In the genomic region with DNA sequence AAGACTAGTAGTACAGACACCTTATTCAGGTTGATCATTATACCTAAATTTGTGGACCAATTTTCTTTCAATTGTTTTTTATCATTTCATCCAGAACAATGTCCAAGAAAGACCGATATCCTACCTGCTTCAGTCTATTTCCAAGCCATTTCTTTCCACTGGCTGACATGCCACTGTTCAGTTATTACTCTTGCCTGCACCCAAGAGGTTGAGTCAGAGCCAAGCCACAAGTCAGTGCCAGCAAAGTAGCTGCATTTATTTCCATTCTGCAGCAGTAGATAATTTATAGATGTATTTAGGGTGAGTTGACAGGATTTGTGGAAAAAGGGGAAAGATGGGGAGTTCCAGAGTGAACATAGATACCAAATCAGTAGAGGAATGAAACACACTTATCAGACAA, we compare ENCODE assay signal across 17 cellular contexts. TPM values are rescaled to one million over a fixed set of nuclear protein-coding genes. Genes with fewer than 3 reads are reported as not detected.
"Had no signal": no experiment of that assay in that cellular context is flagged by ENCODE, and none has a peak within 500 bp of the region (broad histone marks: within the 10 kb centered on the region; RNA-seq: fewer than 3 reads in every experiment).

No MANE protein-coding gene starts in this region.

- H3K4me1 Mint-ChIP-seq: activated naive CD4-positive, alpha-beta T cell treated with anti-CD3 and anti-CD28 coated beads, Interleukin-2, amount 10 ng/mL, durations not matched to agents 7 days and 5 days; endodermal cell had no signal

- H3K27ac Mint-ChIP-seq: activated CD8-positive, alpha-beta T cell treated with anti-CD3 and anti-CD28 coated beads, Interleukin-2, amount 10 ng/mL, durations not matched to agents 7 days and 5 days; activated naive CD4-positive, alpha-beta T cell treated with anti-CD3 and anti-CD28 coated beads, Interleukin-2, amount 10 ng/mL, durations not matched to agents 7 days and 5 days; endodermal cell; stimulated activated naive B cell treated with anti-CD40 and anti-IgM and Interleukin-4, amounts not matched to agents 10 μg/mL and 1 μg/mL and 100 μg/mL, for 72 hours had no signal

- DNase-seq: activated CD8-positive, alpha-beta T cell treated with anti-CD3 and anti-CD28 coated beads, Interleukin-2, amount 10 ng/mL, durations not matched to agents 7 days and 5 days; activated effector memory CD4-positive, alpha-beta T cell treated with Interleukin-2 at 50 U/mL for 16 hours; activated naive CD4-positive, alpha-beta T cell treated with anti-CD3 and anti-CD28 coated beads, Interleukin-2, amount 10 ng/mL, durations not matched to agents 7 days and 5 days; activated T-cell treated with anti-CD3 and anti-CD28 coated beads, Interleukin-2, amount 50 U/mL, for 4 hours; endodermal cell; erythroblast; kidney; midbrain; occipital lobe; posterior cingulate gyrus; retina; stimulated activated naive B cell treated with anti-CD40 and anti-IgM and Interleukin-4, amounts not matched to agents 10 μg/mL and 1 μg/mL and 100 μg/mL, for 72 hours had no signal

- FAIRE-seq: frontal cortex, kidney had no signal

- H3K9me3 Mint-ChIP-seq: activated naive CD4-positive, alpha-beta T cell treated with anti-CD3 and anti-CD28 coated beads, Interleukin-2, amount 10 ng/mL, durations not matched to agents 7 days and 5 days; activated T-cell treated with anti-CD3 and anti-CD28 coated beads, Interleukin-2, amount 50 U/mL, for 4 hours; endodermal cell; stimulated activated naive B cell treated with anti-CD40 and anti-IgM and Interleukin-4, amounts not matched to agents 10 μg/mL and 1 μg/mL and 100 μg/mL, for 72 hours had no signal

- H3K4me1 ChIP-seq: adrenal gland, thyroid gland had no signal

- H3K27me3 Mint-ChIP-seq: activated naive CD4-positive, alpha-beta T cell treated with anti-CD3 and anti-CD28 coated beads, Interleukin-2, amount 10 ng/mL, durations not matched to agents 7 days and 5 days; stimulated activated naive B cell treated with anti-CD40 and anti-IgM and Interleukin-4, amounts not matched to agents 10 μg/mL and 1 μg/mL and 100 μg/mL, for 72 hours had no signal

- H3K36me3 ChIP-seq: adrenal gland, cardiac muscle cell, thyroid gland had no signal

- H3K27ac ChIP-seq: adrenal gland, cardiac muscle cell, thyroid gland had no signal

- H3K36me3 Mint-ChIP-seq: activated naive CD4-positive, alpha-beta T cell treated with anti-CD3 and anti-CD28 coated beads, Interleukin-2, amount 10 ng/mL, durations not matched to agents 7 days and 5 days; stimulated activated naive B cell treated with anti-CD40 and anti-IgM and Interleukin-4, amounts not matched to agents 10 μg/mL and 1 μg/mL and 100 μg/mL, for 72 hours had no signal

- H3K27me3 ChIP-seq: adrenal gland, cardiac muscle cell, thyroid gland had no signal

- ATAC-seq: activated CD8-positive, alpha-beta T cell treated with anti-CD3 and anti-CD28 coated beads, Interleukin-2, amount 10 ng/mL, durations not matched to agents 7 days and 5 days; activated T-cell treated with anti-CD3 and anti-CD28 coated beads, Interleukin-2, amount 50 U/mL, for 4 hours; left lobe of liver; stimulated activated naive B cell treated with anti-CD40 and anti-IgM and Interleukin-4, amounts not matched to agents 10 μg/mL and 1 μg/mL and 100 μg/mL, for 72 hours had no signal

- H3K9me3 ChIP-seq: adrenal gland, thyroid gland had no signal

- H3K4me3 ChIP-seq: adrenal gland, cardiac muscle cell, thyroid gland had no signal

- H3K4me3 Mint-ChIP-seq: activated CD8-positive, alpha-beta T cell treated with anti-CD3 and anti-CD28 coated beads, Interleukin-2, amount 10 ng/mL, durations not matched to agents 7 days and 5 days; activated naive CD4-positive, alpha-beta T cell treated with anti-CD3 and anti-CD28 coated beads, Interleukin-2, amount 10 ng/mL, durations not matched to agents 7 days and 5 days; activated T-cell treated with anti-CD3 and anti-CD28 coated beads, Interleukin-2, amount 50 U/mL, for 4 hours; endodermal cell; stimulated activated naive B cell treated with anti-CD40 and anti-IgM and Interleukin-4, amounts not matched to agents 10 μg/mL and 1 μg/mL and 100 μg/mL, for 72 hours had no signal

RNA-seq across cellular contexts. Expression of a gene that starts 49.5 kb away (rescaled TPM):
- total RNA-seq: activated CD8-positive, alpha-beta T cell treated with anti-CD3 and anti-CD28 coated beads, Interleukin-2, amount 10 ng/mL, durations not matched to agents 7 days and 5 days had no signal
